13 cellular contexts compared by ENCODE assay signal in genomic region chr3:146968204-146968651, GRCh38.
DNase-seq lines count a peak whose midpoint lies in the region; ATAC-seq and TF ChIP-seq lines count a peak whose summit lies in the region.
"Had no signal": no experiment of that assay in that cellular context is flagged by ENCODE, and none has a peak within 500 bp of the region (broad histone marks: within the 10 kb centered on the region; RNA-seq: fewer than 3 reads in every experiment).

No MANE protein-coding gene starts in this region.

- 31 to 54% (median 49%) methylated on average over 1 of the region's 1 CpG for WGBS in psoas muscle, 3 donors

- no peak for TF ChIP-seq CTCF in fibroblast of lung (conservative IDR thresholded peaks at IDR 0.05 in 1 of 2, IDR thresholded peaks at IDR 0.05 in 1 of 2; ENCODE audit: low read depth in 1 of 2, low read length in 2 of 2)
- no peak for TF ChIP-seq CTCF in psoas muscle (IDR thresholded peaks at IDR 0.05)

- intact Hi-C loops in psoas muscle (cut with DNase I) = no loop called here

- H3K4me1 ChIP-seq in fibroblast of lung (ENCODE audit: control insufficient read depth, extremely low read depth, insufficient read depth, low read length) (peaks cover 3% of the 10 kb centered on the region), skeletal muscle satellite cell (ENCODE audit: control insufficient read depth, insufficient read depth, low read length) (peaks cover 44% of the 10 kb centered on the region), psoas muscle (no peaks in the 10 kb centered on the region)
- H3K4me1 ChIP-seq: parathyroid adenoma, vagina had no signal

- H3K9me3 ChIP-seq in SK-N-MC (ENCODE audit: low read depth, low read length) (no peaks in the 10 kb centered on the region), fibroblast of lung (ENCODE audit: control insufficient read depth, insufficient read depth, low read depth, low read length) (no peaks in the 10 kb centered on the region), skeletal muscle satellite cell (replicated peaks; ENCODE audit: low read length) (no peaks in the 10 kb centered on the region), psoas muscle (no peaks in the 10 kb centered on the region)
- H3K9me3 ChIP-seq: vagina had no signal

- H3K4me2 ChIP-seq in fibroblast of lung (ENCODE audit: extremely low read depth, insufficient read depth, low read length) (peak overlapping the region; percentile 77), skeletal muscle satellite cell (ENCODE audit: low read length) (peak overlapping the region; percentile 75)

- peak; percentile 58 for DNase-seq in H4 (ENCODE audit: low spot score)
- peak; percentile 53 for DNase-seq in SK-N-MC (ENCODE audit: low read depth, low spot score)
- peak; percentile 42 to 97 for DNase-seq in fibroblast of lung (ENCODE audit: low read depth in 2 of 2)
- no peak for DNase-seq in NCI-H2227 (lab: John Stamatoyannopoulos, UW; ENCODE audit: unreplicated experiment)
- DNase-seq in psoas muscle = no peak
- DNase-seq: activated T-cell treated with anti-CD3 and anti-CD28 coated beads, Interleukin-2, amount 50 U/mL, for 48 hours; GF-D8; T-helper 2 cell had no signal

- H3K4me3 ChIP-seq in SK-N-MC (peak overlapping the region; percentile 10; the same call in 1 of the 2 replicates), fibroblast of lung (replicated peaks in 1 of 4; ENCODE audit: control extremely low read depth in 1 of 4, insufficient read depth in 1 of 4, low read depth in 3 of 4, low read length in 4 of 4) (peak overlapping the region in 2 of 4 experiments; percentile 6 to 7), skeletal muscle satellite cell (ENCODE audit: low read length) (peak overlapping the region; percentile 14), psoas muscle (no peak overlapping the region)
- H3K4me3 ChIP-seq: vagina had no signal

- no peaks in the 10 kb centered on the region for H3K27me3 ChIP-seq in fibroblast of lung (ENCODE audit: control insufficient read depth, insufficient read depth, low read length)
- H3K27me3 ChIP-seq in skeletal muscle satellite cell (ENCODE audit: control insufficient read depth, insufficient read depth, low read length) = no peaks in the 10 kb centered on the region
- H3K27me3 ChIP-seq in psoas muscle (ENCODE audit: insufficient read depth in 3 of 3, low read length in 2 of 3) = no peaks in the 10 kb centered on the region
- H3K27me3 ChIP-seq: vagina had no signal

- peak overlapping the region; percentile 93 for H3K27ac ChIP-seq in SK-N-MC
- H3K27ac ChIP-seq in fibroblast of lung (ENCODE audit: insufficient read depth, low read length) = peak overlapping the region; percentile 65
- no peak overlapping the region for H3K27ac ChIP-seq in psoas muscle
- H3K27ac ChIP-seq: parathyroid adenoma, vagina had no signal

- no peak overlapping the region for H2AFZ ChIP-seq in fibroblast of lung (ENCODE audit: low read length)
- H2AFZ ChIP-seq: parathyroid adenoma had no signal

- H3K36me3 ChIP-seq in SK-N-MC (ENCODE audit: insufficient read depth, low read length) = no peaks in the 10 kb centered on the region
- H3K36me3 ChIP-seq in fibroblast of lung (ENCODE audit: control insufficient read depth, insufficient read depth, low read length) = no peaks in the 10 kb centered on the region
- H3K36me3 ChIP-seq in skeletal muscle satellite cell (ENCODE audit: insufficient read depth, low read length) = no peaks in the 10 kb centered on the region
- no peaks in the 10 kb centered on the region for H3K36me3 ChIP-seq in psoas muscle (ENCODE audit: insufficient read depth in 1 of 2, low read depth in 1 of 2)
- H3K36me3 ChIP-seq: vagina had no signal

- H3K9ac ChIP-seq in SK-N-MC (ENCODE audit: insufficient read length) (peak overlapping the region; percentile 15), fibroblast of lung (ENCODE audit: insufficient read depth, low read length) (no peak overlapping the region), skeletal muscle satellite cell (ENCODE audit: low read depth, low read length) (peak overlapping the region; percentile 83)
- H3K9ac ChIP-seq: parathyroid adenoma had no signal

- H3K79me2 ChIP-seq in fibroblast of lung (ENCODE audit: control insufficient read depth, insufficient read depth, low read length) = no peaks in the 10 kb centered on the region
- H3K79me2 ChIP-seq: parathyroid adenoma had no signal

- no peaks in the 10 kb centered on the region for H4K20me1 ChIP-seq in fibroblast of lung (ENCODE audit: control insufficient read depth, extremely low read depth, insufficient read depth, low read length)

- no peak for ATAC-seq in GM19328 (IDR thresholded peaks at IDR 0.05; ENCODE audit: unreplicated experiment)
- ATAC-seq in GM19023 (IDR thresholded peaks at IDR 0.05; ENCODE audit: unreplicated experiment) = no peak
- ATAC-seq in psoas muscle = no peak

Comparison
In these comparisons a context has a peak if more than half of its experiments do, and no peak if none do; other contexts are left out.
1. DNase-seq: peak in H4 (single experiment), SK-N-MC (single experiment) and fibroblast of lung (2 of 2); none in NCI-H2227 (single experiment) and psoas muscle (0 of 2).